Comparison of ENCODE assay signal across 18 cellular contexts in the genomic region with DNA sequence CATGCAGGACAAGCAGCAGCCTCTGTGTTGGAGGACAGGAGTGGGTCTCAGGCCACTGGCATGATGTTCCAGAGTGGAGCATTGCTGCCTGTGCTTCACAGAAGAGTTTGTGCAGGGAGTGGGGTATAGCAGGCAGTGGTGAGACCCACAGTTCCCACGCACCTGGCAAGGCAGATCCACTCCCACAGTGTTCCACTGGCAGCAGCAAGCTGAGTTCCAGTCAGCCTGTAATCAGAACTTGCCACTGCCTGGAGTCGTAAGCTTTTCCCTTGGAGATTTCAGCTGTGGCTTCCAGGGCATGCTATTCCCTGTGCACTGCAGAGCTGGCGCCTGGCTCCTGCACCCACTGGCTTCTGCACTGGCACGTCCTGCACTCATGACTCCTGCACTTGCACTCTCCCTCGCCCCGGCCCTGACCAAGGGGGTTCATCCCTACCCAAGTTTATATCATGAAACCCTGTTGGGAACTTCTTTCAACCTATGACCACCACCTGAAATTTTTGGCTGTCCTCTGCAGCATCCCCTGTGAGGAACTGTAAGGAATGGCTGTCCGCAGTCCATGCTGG.
DNase-seq lines count a peak whose midpoint lies in the region; ATAC-seq, FAIRE-seq and TF ChIP-seq lines count a peak whose summit lies in the region.
"Had no signal": no experiment of that assay in that cellular context is flagged by ENCODE, and none has a peak within 500 bp of the region (broad histone marks: within the 10 kb centered on the region; RNA-seq: fewer than 3 reads in every experiment).

No MANE protein-coding gene starts in this region.

- H2AFZ ChIP-seq in neuronal stem cell (ENCODE audit: low read length), result no peak overlapping the region

- H4K91ac ChIP-seq in neuronal stem cell (ENCODE audit: low read depth, low read length, poor library complexity), result no peak overlapping the region

- no peak overlapping the region for H3K4me2 ChIP-seq in neuronal stem cell (ENCODE audit: insufficient read depth, low read length, poor library complexity, severe bottlenecking)

- H3K4ac ChIP-seq in neuronal stem cell (ENCODE audit: low read length), result peak overlapping the region; percentile 85

- H3K27me3 ChIP-seq in neuronal stem cell (ENCODE audit: control insufficient read depth in 3 of 3, insufficient read depth in 3 of 3, low read depth in 1 of 3, low read length in 3 of 3), result no peaks in the 10 kb centered on the region
- H3K27me3 ChIP-seq in spleen (replicated peaks in 1 of 7), result no peaks in the 10 kb centered on the region
- no peaks in the 10 kb centered on the region for H3K27me3 ChIP-seq in upper lobe of right lung

- no peak for FAIRE-seq in kidney (lab: Jason Lieb, UNC)
- FAIRE-seq: GM12891, H54 had no signal

- no peak overlapping the region for H2AK5ac ChIP-seq in neuronal stem cell (ENCODE audit: low read depth, low read length)

- H3K4me1 ChIP-seq in kidney (ENCODE audit: control insufficient read depth in 1 of 2, insufficient read depth in 1 of 2, low read depth in 1 of 2, low read length in 2 of 2) (no peaks in the 10 kb centered on the region), neuronal stem cell (ENCODE audit: control insufficient read depth in 2 of 2, insufficient read depth in 1 of 2, low read depth in 1 of 2, low read length in 2 of 2) (peaks cover 2 to 6% of the 10 kb centered on the region in 2 donors), spleen (no peaks in the 10 kb centered on the region), upper lobe of right lung (no peaks in the 10 kb centered on the region)
- H3K4me1 ChIP-seq: HAP-1 had no signal

- TF ChIP-seq POLR2A in spleen (IDR thresholded peaks at IDR 0.05), result no peak

- H3K4me3 ChIP-seq in kidney (ENCODE audit: low read length in 2 of 2) (no peak overlapping the region), neuronal stem cell (ENCODE audit: low read length in 2 of 2) (peak overlapping the region in 1 of 2 donors; percentile 50), spleen (no peak overlapping the region), upper lobe of right lung (no peak overlapping the region)
- H3K4me3 ChIP-seq: HAP-1 had no signal

- H3K14ac ChIP-seq in neuronal stem cell (ENCODE audit: low read length), result no peak overlapping the region

- DNase-seq in kidney (peak; percentile 63), neuronal stem cell (ENCODE audit: low spot score) (no peak), spleen (peak; percentile 59), upper lobe of right lung (no peak), RPMI8226 (no peak)
- DNase-seq in stimulated activated CD4-positive, alpha-beta T cell treated with anti-CD3 and anti-CD28 coated beads, Interleukin-12 subunit alpha, Interleukin-12 subunit beta, amount 100 ng/mL, for 4 hours, result no peak
- DNase-seq in activated CD4-positive, alpha-beta T cell treated with anti-CD3 and anti-CD28 coated beads, Interleukin-2, amount 50 U/mL, for 1 hour, result no peak
- DNase-seq: C1 segment of cervical spinal cord; Calu3; CD4-positive, alpha-beta memory T cell; COR-L47; DMS79 treated with DMSO at 0.1 percent for 48 hours; GF-D8; GOT3; HFFc6 had no signal

- H3K27ac ChIP-seq in kidney (ENCODE audit: low read depth in 2 of 2, low read length in 2 of 2), result no peak overlapping the region
- no peak overlapping the region for H3K27ac ChIP-seq in neuronal stem cell (replicated peaks; ENCODE audit: low read length)
- H3K27ac ChIP-seq in spleen, result no peak overlapping the region
- no peak overlapping the region for H3K27ac ChIP-seq in upper lobe of right lung

- H3K9me3 ChIP-seq in kidney (ENCODE audit: control insufficient read depth in 1 of 2, low read length in 2 of 2) (no peaks in the 10 kb centered on the region), neuronal stem cell (replicated peaks in 1 of 2; ENCODE audit: control insufficient read depth in 2 of 2, insufficient read depth in 1 of 2, low read depth in 1 of 2, low read length in 2 of 2) (no peaks in the 10 kb centered on the region), spleen (peaks cover 0 to 23% (median 5%) of the 10 kb centered on the region in 8 donors), upper lobe of right lung (no peaks in the 10 kb centered on the region)
- H3K9me3 ChIP-seq: HAP-1 had no signal

- H4K8ac ChIP-seq in neuronal stem cell (ENCODE audit: low read depth, low read length), result no peak overlapping the region

- no peak overlapping the region for H2BK120ac ChIP-seq in neuronal stem cell (ENCODE audit: low read depth, low read length)

- H3K23ac ChIP-seq in neuronal stem cell (ENCODE audit: low read depth, low read length, poor library complexity), result peak overlapping the region; percentile 20

- TF ChIP-seq CTCF in kidney (IDR thresholded peaks at IDR 0.05; ENCODE audit: borderline replicate concordance, extremely low read depth, insufficient read depth) (no peak), spleen (IDR thresholded peaks at IDR 0.05 in 8 of 11, conservative IDR thresholded peaks at IDR 0.05 in 3 of 11) (no peak), upper lobe of right lung (IDR thresholded peaks at IDR 0.05) (no peak)

- H3K9ac ChIP-seq in kidney (ENCODE audit: low read length in 2 of 2), result no peak overlapping the region
- H3K9ac ChIP-seq in neuronal stem cell (ENCODE audit: low read depth, low read length, poor library complexity), result no peak overlapping the region

- H2BK12ac ChIP-seq in neuronal stem cell (ENCODE audit: low read length), result no peak overlapping the region

- intact Hi-C loops in kidney (cut with DNase I) (no loop called here), spleen (cut with DNase I; ENCODE audit: low total_unique reads) (no loop called here), upper lobe of right lung (cut with DNase I) (no loop called here)

- peak; percentile 35 for ATAC-seq in upper lobe of right lung

- H3K79me1 ChIP-seq in neuronal stem cell (ENCODE audit: low read depth, low read length), result no peaks in the 10 kb centered on the region

- peak overlapping the region; percentile 37 for H2BK15ac ChIP-seq in neuronal stem cell (ENCODE audit: low read length)

- H3K18ac ChIP-seq in neuronal stem cell (ENCODE audit: low read length), result peak overlapping the region; percentile 18

- H3K36me3 ChIP-seq in kidney (ENCODE audit: control insufficient read depth in 1 of 2, insufficient read depth in 2 of 2, low read length in 2 of 2), result no peaks in the 10 kb centered on the region
- H3K36me3 ChIP-seq in neuronal stem cell (replicated peaks in 1 of 2; ENCODE audit: control insufficient read depth in 2 of 2, insufficient read depth in 2 of 2, low read length in 2 of 2), result no peaks in the 10 kb centered on the region
- H3K36me3 ChIP-seq in spleen, result no peaks in the 10 kb centered on the region
- no peaks in the 10 kb centered on the region for H3K36me3 ChIP-seq in upper lobe of right lung
- H3K36me3 ChIP-seq: HAP-1 had no signal

- no peak overlapping the region for H2BK5ac ChIP-seq in neuronal stem cell (ENCODE audit: low read length)

- no CpG with 5 or more reads among the region's 7 CpGs for WGBS in neuronal stem cell (ENCODE audit: extremely low coverage in 2 of 2, insufficient read length in 2 of 2, insufficient replicate concordance in 1 of 2), 2 donors
- 78 to 92% (median 88%) methylated on average over 7 of the region's 7 CpGs for WGBS in spleen, 5 donors

Comparison
In these comparisons a context has a peak if more than half of its experiments do, and no peak if none do; other contexts are left out.
1. DNase-seq: peak in kidney (single experiment) and spleen (single experiment); none in neuronal stem cell (single experiment), upper lobe of right lung (single experiment), stimulated activated CD4-positive, alpha-beta T cell treated with anti-CD3 and anti-CD28 coated beads, Interleukin-12 subunit alpha, Interleukin-12 subunit beta, amount 100 ng/mL, for 4 hours (single experiment), activated CD4-positive, alpha-beta T cell treated with anti-CD3 and anti-CD28 coated beads, Interleukin-2, amount 50 U/mL, for 1 hour (single experiment) and RPMI8226 (single experiment).